8 cellular contexts compared by ENCODE assay signal in the genomic region with DNA sequence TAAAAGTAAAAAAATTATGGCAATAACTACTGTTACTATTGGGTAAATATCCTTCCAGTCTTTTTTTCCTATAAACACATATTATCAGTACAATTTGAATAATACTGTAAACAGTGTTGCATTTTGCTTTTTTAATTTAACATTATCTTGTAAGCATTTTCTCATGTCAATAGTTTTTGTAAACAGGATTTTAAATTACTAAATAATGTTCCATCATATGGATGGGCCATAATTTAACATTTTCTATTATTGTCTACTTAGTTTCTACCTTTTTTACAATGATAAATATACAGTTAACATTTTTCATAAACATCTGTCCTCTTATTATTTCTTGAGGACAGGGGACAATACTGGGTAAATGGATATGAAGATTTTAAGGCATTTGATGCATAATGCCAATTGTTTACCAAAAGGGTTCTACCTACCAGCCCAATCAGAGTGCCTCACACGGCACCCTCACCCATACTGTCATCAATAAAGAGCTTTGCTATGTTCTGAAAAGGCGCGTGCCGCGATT. TPM values are rescaled to one million over a fixed set of nuclear protein-coding genes. Genes with fewer than 3 reads are reported as not detected.
DNase-seq lines count a peak whose midpoint lies in the region; ATAC-seq and TF ChIP-seq lines count a peak whose summit lies in the region.

No MANE protein-coding gene starts in this region.

- peak overlapping the region; percentile 85 for H3K4me2 ChIP-seq in SU-DHL-6 (ENCODE audit: low read depth, low read length, poor library complexity, severe bottlenecking)

- H3K79me2 ChIP-seq in SU-DHL-6 (ENCODE audit: insufficient read depth, low read length), result no peaks in the 10 kb centered on the region

- peaks cover 41 to 45% of the 10 kb centered on the region in 2 donors for H3K4me1 ChIP-seq in gastrocnemius medialis

- intact Hi-C loops in gastrocnemius medialis (cut with DNase I; ENCODE audit: low total_unique reads), result no loop called here

- H3F3A ChIP-seq in SU-DHL-6 (ENCODE audit: insufficient read depth), result no peaks in the 10 kb centered on the region

- peak overlapping the region; percentile 100 for H2AFZ ChIP-seq in SU-DHL-6 (ENCODE audit: low read depth, low read length, severe bottlenecking)

- in situ Hi-C loops in gastrocnemius medialis (cut with MboI; ENCODE audit: low sequenced_read_pairs in 4 of 4), result no loop called here

- TF ChIP-seq CTCF in GM12864 (IDR thresholded peaks at IDR 0.05; ENCODE audit: low read depth, low read length, missing control alignments) (no peak), SU-DHL-6 (IDR thresholded peaks at IDR 0.05; ENCODE audit: insufficient read depth, low read length, poor library complexity, severe bottlenecking) (no peak), fibroblast of the aortic adventitia (IDR thresholded peaks at IDR 0.05; ENCODE audit: insufficient read depth, low read length) (no peak), gastrocnemius medialis (IDR thresholded peaks at IDR 0.05 in 4 of 5, conservative IDR thresholded peaks at IDR 0.05 in 1 of 5) (no peak)

- no peaks in the 10 kb centered on the region for H4K20me1 ChIP-seq in SU-DHL-6 (ENCODE audit: low read depth, low read length)

- H3K9me3 ChIP-seq in SU-DHL-6 (ENCODE audit: insufficient read depth, low read length) (no peaks in the 10 kb centered on the region), gastrocnemius medialis (no peaks in the 10 kb centered on the region)

- no peaks in the 10 kb centered on the region for H3K36me3 ChIP-seq in SU-DHL-6 (ENCODE audit: low read length)
- H3K36me3 ChIP-seq in gastrocnemius medialis, result no peaks in the 10 kb centered on the region

- TF ChIP-seq POLR2A in gastrocnemius medialis (IDR thresholded peaks at IDR 0.05), result no peak

- H3K9ac ChIP-seq in SU-DHL-6 (ENCODE audit: low read length), result peak overlapping the region; percentile 65

- no peak for ATAC-seq in gastrocnemius medialis
- ATAC-seq in HG02759 (IDR thresholded peaks at IDR 0.05; ENCODE audit: unreplicated experiment), result no peak

- H3K4me3 ChIP-seq in GM12864 (ENCODE audit: low read depth, low read length) (peak overlapping the region; percentile 41), SU-DHL-6 (ENCODE audit: insufficient read depth, low read length, poor library complexity, severe bottlenecking) (peak overlapping the region; percentile 71), fibroblast of the aortic adventitia (ENCODE audit: low read depth, low read length) (peak overlapping the region; percentile 71), gastrocnemius medialis (peak overlapping the region; percentile 65 to 87 (median 82))

- no peaks in the 10 kb centered on the region for H3K9me2 ChIP-seq in SU-DHL-6 (replicated peaks; ENCODE audit: insufficient read depth, low read length)

- H3K27me3 ChIP-seq in SU-DHL-6 (ENCODE audit: low read length), result no peaks in the 10 kb centered on the region
- no peaks in the 10 kb centered on the region for H3K27me3 ChIP-seq in gastrocnemius medialis

- no peak for DNase-seq in GM12864 (ENCODE audit: low read depth)
- DNase-seq in fibroblast of the aortic adventitia (ENCODE audit: low read depth), result no peak
- DNase-seq in gastrocnemius medialis, result no peak
- no peak for DNase-seq in NCI-H345 (lab: John Stamatoyannopoulos, UW)
- DNase-seq in cortex of kidney (lab: John Stamatoyannopoulos, UW), result no peak
- no peak for DNase-seq in AML-193 (lab: John Stamatoyannopoulos, UW)

- H3K27ac ChIP-seq in SU-DHL-6 (ENCODE audit: low read depth, low read length) (no peak overlapping the region), gastrocnemius medialis (peak overlapping the region; percentile 75 to 78 (median 76))

RNA-seq across cellular contexts. Expression of gene ACVR1B, which starts 0.8 kb away (rescaled TPM):
- total RNA-seq in fibroblast of the aortic adventitia (ENCODE audit: low replicate concordance) (12.6 and 17.1 TPM in 2 replicates), gastrocnemius medialis (10 to 100 TPM in 3 of 4 donors, 1 to 10 TPM in 1; 8.7 to 15.9 (median 10.1) TPM)

RNA-seq across cellular contexts. Expression of gene ACVRL1, which starts 43.4 kb away (rescaled TPM):
- 50.3 and 56.5 TPM in 2 replicates for total RNA-seq in fibroblast of the aortic adventitia (ENCODE audit: low replicate concordance)
- 10 to 100 TPM; 37.1 to 53.5 (median 43.3) TPM for total RNA-seq in gastrocnemius medialis

RNA-seq across cellular contexts. Expression of gene TAMALIN, which starts 56.0 kb away (rescaled TPM):
- total RNA-seq in fibroblast of the aortic adventitia (ENCODE audit: low replicate concordance) (7.3 TPM in 2 replicates), gastrocnemius medialis (10 to 100 TPM in 2 of 4 donors, 1 to 10 TPM in 2; 9.3 to 14.9 (median 11.8) TPM)
